In the genomic region with DNA sequence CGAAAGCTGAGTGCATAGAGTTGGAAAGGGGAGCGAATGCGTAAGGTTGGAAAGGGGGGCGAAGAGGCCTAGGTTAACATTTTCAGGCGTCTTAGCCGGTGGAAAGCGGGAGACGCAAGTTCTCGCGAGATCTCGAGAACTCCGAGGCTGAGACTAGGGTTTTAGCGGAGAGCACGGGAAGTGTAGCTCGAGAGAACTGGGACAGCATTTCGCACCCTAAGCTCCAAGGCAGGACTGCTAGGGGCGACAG, we compare ENCODE assay signal across 1 cellular context.
TF ChIP-seq lines count a peak whose summit lies in the region.

No MANE protein-coding gene starts in this region.

TF ChIP-seq in H1, 55 proteins besides CTCF, POLR2A, EP300 and RAD21 (continued from another document):
- TF ChIP-seq ATF2 (IDR thresholded peaks at IDR 0.05; ENCODE audit: low read length) (no peak), SIN3A (conservative IDR thresholded peaks at IDR 0.05 in 1 of 2, IDR thresholded peaks at IDR 0.05 in 1 of 2; ENCODE audit: low read depth in 1 of 2, low read length in 2 of 2) (no peak; a peak in 1 of 4 replicates), NANOG (IDR thresholded peaks at IDR 0.05; ENCODE audit: insufficient read depth, low read depth, low read length, poor library complexity, severe bottlenecking) (no peak), JUND (IDR thresholded peaks at IDR 0.05; ENCODE audit: low read length) (no peak), BCL11A (IDR thresholded peaks at IDR 0.05; ENCODE audit: low read depth in 2 of 2, low read length in 2 of 2) (no peak), TAF1 (IDR thresholded peaks at IDR 0.05; ENCODE audit: low read depth, low read length) (no peak), CBX5 (IDR thresholded peaks at IDR 0.05; ENCODE audit: low read depth, low read length) (no peak), EZH2 (IDR thresholded peaks at IDR 0.05; ENCODE audit: low read depth, low read length, severe bottlenecking) (no peak), JUN (IDR thresholded peaks at IDR 0.05; ENCODE audit: low read depth, low read length) (no peak), CHD7 (IDR thresholded peaks at IDR 0.05; ENCODE audit: insufficient replicate concordance, low read length) (no peak), NRF1 (IDR thresholded peaks at IDR 0.05; ENCODE audit: low read depth, low read length) (no peak), RFX5 (IDR thresholded peaks at IDR 0.05; ENCODE audit: borderline replicate concordance, low read depth, low read length) (no peak), GTF2F1 (IDR thresholded peaks at IDR 0.05; ENCODE audit: borderline replicate concordance, low read depth, low read length) (no peak), SIX5 (IDR thresholded peaks at IDR 0.05; ENCODE audit: low read depth, low read length) (no peak), CHD2 (IDR thresholded peaks at IDR 0.05; ENCODE audit: low read length) (peak; percentile 84), TCF12 (IDR thresholded peaks at IDR 0.05; ENCODE audit: low read depth, low read length) (no peak), HDAC6 (IDR thresholded peaks at IDR 0.05; ENCODE audit: low read depth, low read length) (no peak), SRF (IDR thresholded peaks at IDR 0.05; ENCODE audit: low read depth, low read length) (no peak), EGR1 (IDR thresholded peaks at IDR 0.05; ENCODE audit: borderline replicate concordance, low read depth, low read length) (no peak), TAF7 (optimal IDR thresholded peaks at IDR 0.05; ENCODE audit: borderline replicate concordance, low read depth, low read length) (no peak), TEAD4 (IDR thresholded peaks at IDR 0.05; ENCODE audit: low read depth, low read length) (no peak), KDM1A (IDR thresholded peaks at IDR 0.05; ENCODE audit: borderline replicate concordance, low read length) (no peak), FOSL1 (IDR thresholded peaks at IDR 0.05; ENCODE audit: insufficient read depth, low read depth, low read length) (no peak), BRCA1 (IDR thresholded peaks at IDR 0.05; ENCODE audit: low read depth, low read length) (peak; percentile 60), KDM4A (IDR thresholded peaks at IDR 0.05; ENCODE audit: low read depth, low read length, severe bottlenecking) (no peak), SAP30 (IDR thresholded peaks at IDR 0.05; ENCODE audit: insufficient read depth, insufficient replicate concordance, low read length) (no peak), CHD1 (IDR thresholded peaks at IDR 0.05; ENCODE audit: low read depth, low read length) (0 out of 2 replicates have a peak, but pooled peaks have one; percentile 50)
- TF ChIP-seq, protein P1, sequence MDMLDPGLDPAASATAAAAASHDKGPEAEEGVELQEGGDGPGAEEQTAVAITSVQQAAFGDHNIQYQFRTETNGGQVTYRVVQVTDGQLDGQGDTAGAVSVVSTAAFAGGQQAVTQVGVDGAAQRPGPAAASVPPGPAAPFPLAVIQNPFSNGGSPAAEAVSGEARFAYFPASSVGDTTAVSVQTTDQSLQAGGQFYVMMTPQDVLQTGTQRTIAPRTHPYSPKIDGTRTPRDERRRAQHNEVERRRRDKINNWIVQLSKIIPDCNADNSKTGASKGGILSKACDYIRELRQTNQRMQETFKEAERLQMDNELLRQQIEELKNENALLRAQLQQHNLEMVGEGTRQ (IDR thresholded peaks at IDR 0.05; ENCODE audit: low read length): no peak
- TF ChIP-seq, protein P2, sequence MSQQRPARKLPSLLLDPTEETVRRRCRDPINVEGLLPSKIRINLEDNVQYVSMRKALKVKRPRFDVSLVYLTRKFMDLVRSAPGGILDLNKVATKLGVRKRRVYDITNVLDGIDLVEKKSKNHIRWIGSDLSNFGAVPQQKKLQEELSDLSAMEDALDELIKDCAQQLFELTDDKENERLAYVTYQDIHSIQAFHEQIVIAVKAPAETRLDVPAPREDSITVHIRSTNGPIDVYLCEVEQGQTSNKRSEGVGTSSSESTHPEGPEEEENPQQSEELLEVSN (IDR thresholded peaks at IDR 0.05): peak; percentile 3; the same call in 1 of the 2 replicates
